ENCODE assay signal across 25 cellular contexts in genomic region chr15:92200891-92201290, GRCh38.
"Had no signal": no experiment of that assay in that cellular context is flagged by ENCODE, and none has a peak within 500 bp of the region (broad histone marks: within the 10 kb centered on the region; RNA-seq: fewer than 3 reads in every experiment).

No MANE protein-coding gene starts in this region.

- H3K4me3 Mint-ChIP-seq: activated CD4-positive, alpha-beta memory T cell treated with anti-CD3 and anti-CD28 coated beads, Interleukin-2, amount 10 ng/mL, durations not matched to agents 7 days and 5 days; activated CD4-positive, alpha-beta T cell treated with anti-CD3 and anti-CD28 coated beads, Interleukin-2, amount 10 ng/mL, durations not matched to agents 7 days and 5 days; activated naive CD4-positive, alpha-beta T cell treated with anti-CD3 and anti-CD28 coated beads, Interleukin-2, amount 10 ng/mL, durations not matched to agents 7 days and 5 days; activated naive CD8-positive, alpha-beta T cell treated with anti-CD3 and anti-CD28 coated beads, Interleukin-2, amount 10 ng/mL, durations not matched to agents 7 days and 5 days; activated T-cell treated with anti-CD3 and anti-CD28 coated beads, Interleukin-2, amount 50 U/mL, for 24 hours; activated T-cell treated with anti-CD3 and anti-CD28 coated beads, Interleukin-2, amount 50 U/mL, for 72 hours; endodermal cell had no signal

- H3K4me3 ChIP-seq: colonic mucosa, gastrocnemius medialis, heart left ventricle had no signal

- ATAC-seq: activated naive CD4-positive, alpha-beta T cell treated with anti-CD3 and anti-CD28 coated beads, Interleukin-2, amount 50 U/mL, for 72 hours; activated T-cell treated with anti-CD3 and anti-CD28 coated beads, Interleukin-2, amount 50 U/mL, for 72 hours; esophagus mucosa; foreskin keratinocyte; gastrocnemius medialis; heart left ventricle had no signal

- H3K27ac ChIP-seq: brain microvascular endothelial cell, colonic mucosa, foreskin keratinocyte, gastrocnemius medialis, heart left ventricle had no signal

- DNase-seq: activated CD4-positive, alpha-beta memory T cell treated with anti-CD3 and anti-CD28 coated beads, Interleukin-2, amount 10 ng/mL, durations not matched to agents 7 days and 5 days; activated CD4-positive, alpha-beta T cell treated with anti-CD3 and anti-CD28 coated beads for 1 hour; activated CD4-positive, alpha-beta T cell treated with anti-CD3 and anti-CD28 coated beads for 4 hours; activated CD4-positive, alpha-beta T cell treated with anti-CD3 and anti-CD28 coated beads, Interleukin-2, amount 10 ng/mL, durations not matched to agents 7 days and 5 days; activated CD4-positive, alpha-beta T cell treated with anti-CD3 and anti-CD28 coated beads, Interleukin-2, amount 50 U/mL, for 4 hours; activated CD8-positive, alpha-beta memory T cell treated with anti-CD3 and anti-CD28 coated beads, Interleukin-2, amount 50 U/mL, for 48 hours; activated gamma-delta T cell; activated naive CD4-positive, alpha-beta T cell; activated naive CD4-positive, alpha-beta T cell treated with anti-CD3 and anti-CD28 coated beads, Interleukin-2, amount 10 ng/mL, durations not matched to agents 7 days and 5 days; activated naive CD8-positive, alpha-beta T cell treated with anti-CD3 and anti-CD28 coated beads, Interleukin-2, amount 10 ng/mL, durations not matched to agents 7 days and 5 days; activated T-cell treated with anti-CD3 and anti-CD28 coated beads for 4 hours; activated T-cell treated with anti-CD3 and anti-CD28 coated beads, Interleukin-2, amount 50 U/mL, for 24 hours; activated T-cell treated with anti-CD3 and anti-CD28 coated beads, Interleukin-2, amount 50 U/mL, for 72 hours; brain microvascular endothelial cell; caudate nucleus; colonic mucosa; effector memory CD4-positive, alpha-beta T cell; endodermal cell; foreskin keratinocyte; gastrocnemius medialis; glutamatergic neuron; heart left ventricle; T-helper 2 cell had no signal

- H3K27ac Mint-ChIP-seq: activated CD4-positive, alpha-beta memory T cell treated with anti-CD3 and anti-CD28 coated beads, Interleukin-2, amount 10 ng/mL, durations not matched to agents 7 days and 5 days; activated CD4-positive, alpha-beta T cell treated with anti-CD3 and anti-CD28 coated beads, Interleukin-2, amount 10 ng/mL, durations not matched to agents 7 days and 5 days; activated naive CD4-positive, alpha-beta T cell treated with anti-CD3 and anti-CD28 coated beads, Interleukin-2, amount 10 ng/mL, durations not matched to agents 7 days and 5 days; activated naive CD4-positive, alpha-beta T cell treated with anti-CD3 and anti-CD28 coated beads, Interleukin-2, amount 50 U/mL, for 72 hours; activated naive CD8-positive, alpha-beta T cell treated with anti-CD3 and anti-CD28 coated beads, Interleukin-2, amount 10 ng/mL, durations not matched to agents 7 days and 5 days; activated T-cell treated with anti-CD3 and anti-CD28 coated beads, Interleukin-2, amount 50 U/mL, for 24 hours; activated T-cell treated with anti-CD3 and anti-CD28 coated beads, Interleukin-2, amount 50 U/mL, for 72 hours; endodermal cell had no signal

- H3K27me3 ChIP-seq: brain microvascular endothelial cell, colonic mucosa, foreskin keratinocyte, gastrocnemius medialis, heart left ventricle had no signal

- H3K9me3 ChIP-seq: colonic mucosa, gastrocnemius medialis had no signal

- H3K4me1 ChIP-seq: colonic mucosa, foreskin keratinocyte, gastrocnemius medialis had no signal

- H3K4me1 Mint-ChIP-seq: activated CD4-positive, alpha-beta memory T cell treated with anti-CD3 and anti-CD28 coated beads, Interleukin-2, amount 10 ng/mL, durations not matched to agents 7 days and 5 days; activated CD4-positive, alpha-beta T cell treated with anti-CD3 and anti-CD28 coated beads, Interleukin-2, amount 10 ng/mL, durations not matched to agents 7 days and 5 days; activated naive CD4-positive, alpha-beta T cell treated with anti-CD3 and anti-CD28 coated beads, Interleukin-2, amount 10 ng/mL, durations not matched to agents 7 days and 5 days; activated naive CD8-positive, alpha-beta T cell treated with anti-CD3 and anti-CD28 coated beads, Interleukin-2, amount 10 ng/mL, durations not matched to agents 7 days and 5 days had no signal

- H3K36me3 ChIP-seq: brain microvascular endothelial cell, colonic mucosa, gastrocnemius medialis, heart left ventricle had no signal

- H3K36me3 Mint-ChIP-seq: activated naive CD4-positive, alpha-beta T cell treated with anti-CD3 and anti-CD28 coated beads, Interleukin-2, amount 10 ng/mL, durations not matched to agents 7 days and 5 days; activated naive CD4-positive, alpha-beta T cell treated with anti-CD3 and anti-CD28 coated beads, Interleukin-2, amount 50 U/mL, for 72 hours; activated naive CD8-positive, alpha-beta T cell treated with anti-CD3 and anti-CD28 coated beads, Interleukin-2, amount 10 ng/mL, durations not matched to agents 7 days and 5 days had no signal

- H3K9me3 Mint-ChIP-seq: activated CD4-positive, alpha-beta memory T cell treated with anti-CD3 and anti-CD28 coated beads, Interleukin-2, amount 10 ng/mL, durations not matched to agents 7 days and 5 days; activated CD4-positive, alpha-beta T cell treated with anti-CD3 and anti-CD28 coated beads, Interleukin-2, amount 10 ng/mL, durations not matched to agents 7 days and 5 days; activated naive CD4-positive, alpha-beta T cell treated with anti-CD3 and anti-CD28 coated beads, Interleukin-2, amount 10 ng/mL, durations not matched to agents 7 days and 5 days had no signal
